ENCODE assay signal across 2 cellular contexts in genomic region chr6:133817460-133818047, GRCh38.
TF ChIP-seq lines count a peak whose summit lies in the region.

No MANE protein-coding gene starts in this region.

TF ChIP-seq in IMR-90, 13 proteins besides CTCF, POLR2A, EP300 and RAD21 (continued from another document):
- TF ChIP-seq CEBPB (IDR thresholded peaks at IDR 0.05; ENCODE audit: low read depth, low read length) (no peak), MAZ (IDR thresholded peaks at IDR 0.05; ENCODE audit: borderline replicate concordance, low read depth, low read length) (no peak), CHD1 (IDR thresholded peaks at IDR 0.05; ENCODE audit: low read depth, low read length) (no peak), SMC3 (IDR thresholded peaks at IDR 0.05; ENCODE audit: low read depth, low read length) (no peak), ELK1 (IDR thresholded peaks at IDR 0.05; ENCODE audit: borderline replicate concordance, low read depth, low read length) (no peak), FOS (IDR thresholded peaks at IDR 0.05; ENCODE audit: low read depth, low read length) (no peak), RCOR1 (IDR thresholded peaks at IDR 0.05; ENCODE audit: insufficient replicate concordance, low read length) (no peak), MAFK (IDR thresholded peaks at IDR 0.05; ENCODE audit: low read depth, low read length) (no peak), NFE2L2 (IDR thresholded peaks at IDR 0.05; ENCODE audit: low read depth, low read length) (no peak)

TF ChIP-seq in HepG2, 621 proteins besides CTCF, POLR2A, EP300 and RAD21 (continued from another document):
- TF ChIP-seq PRDM10 (CRISPR knock-in tag; IDR thresholded peaks at IDR 0.05; ENCODE audit: low read depth) = no peak
- TF ChIP-seq MYPOP (CRISPR knock-in tag; IDR thresholded peaks at IDR 0.05) = no peak
- TF ChIP-seq XRCC5 (optimal IDR thresholded peaks at IDR 0.05; ENCODE audit: low read length) = peak; percentile 55
- TF ChIP-seq POGK (CRISPR knock-in tag; conservative IDR thresholded peaks at IDR 0.05) = 0 out of 2 replicates have a peak, but pooled peaks have one; percentile 28
- TF ChIP-seq STAG1 (CRISPR knock-in tag; IDR thresholded peaks at IDR 0.05) = peak; percentile 59
